Comparison of ENCODE assay signal across 23 cellular contexts in genomic region chr1:8321612-8322011, GRCh38. TPM values are rescaled to one million over a fixed set of nuclear protein-coding genes. Genes with fewer than 3 reads are reported as not detected.
"Had no signal": no experiment of that assay in that cellular context is flagged by ENCODE, and none has a peak within 500 bp of the region (broad histone marks: within the 10 kb centered on the region; RNA-seq: fewer than 3 reads in every experiment).

No MANE protein-coding gene starts in this region.

- H3K36me3 ChIP-seq: MG63, SJSA1 had no signal

- DNase-seq: IMR-90, Karpas-422, KG1, MG63, NCI-H1092, NCI-H1436, NCI-H187, NCI-H2029, NCI-H2081 treated with DMSO at 0.1 percent for 48 hours, NCI-H2171, NCI-H226, NCI-H446, NCI-H510A, NCI-H524 treated with DMSO at 0.1 percent for 48 hours, NCI-H69, NCI-H774, Right ventricle myocardium superior, RPMI8226, SIG-M5 had no signal

- H3K4me3 ChIP-seq: MG63, SJSA1, SK-N-MC had no signal

- H3K9me3 ChIP-seq: MG63, SJSA1 had no signal

- H3K27me3 ChIP-seq: MG63, SJSA1 had no signal

- H3K27ac ChIP-seq: SJSA1, SK-N-MC had no signal

RNA-seq across cellular contexts. Expression of gene SLC45A1, which starts 3.7 kb away (rescaled TPM):
- total RNA-seq: HepG2, HT1080 had no signal
- polyA plus RNA-seq: HepG2 had no signal
